ENCODE assay signal across 28 cellular contexts in genomic region chr9:134730011-134730760, GRCh38.
A peak's percentile ranks its signal among the peaks of the same experiment; 100 is the strongest.
DNase-seq lines count a peak whose midpoint lies in the region; ATAC-seq, FAIRE-seq and TF ChIP-seq lines count a peak whose summit lies in the region.
"Had no signal": no experiment of that assay in that cellular context is flagged by ENCODE, and none has a peak within 500 bp of the region (broad histone marks: within the 10 kb centered on the region; RNA-seq: fewer than 3 reads in every experiment).

No MANE protein-coding gene starts in this region.

- no peaks in the 10 kb centered on the region for H3K27me3 Mint-ChIP-seq in chondrocyte (ENCODE audit: low read depth)
- H3K27me3 Mint-ChIP-seq: activated CD4-positive, alpha-beta memory T cell treated with anti-CD3 and anti-CD28 coated beads, Interleukin-2, amount 10 ng/mL, durations not matched to agents 7 days and 5 days; stimulated activated memory B cell treated with anti-CD40 and anti-IgM and Interleukin-4, amounts not matched to agents 10 μg/mL and 1 μg/mL and 100 μg/mL, for 72 hours had no signal

- DNase-seq in chondrocyte (ENCODE audit: low spot score) (no peak), left ventricle myocardium superior (peak; percentile 82), COLO668 (lab: John Stamatoyannopoulos, UW; ENCODE audit: unreplicated experiment) (no peak), D721Med (ENCODE audit: insufficient read length, low spot score) (no peak)
- no peak for DNase-seq in stimulated activated CD4-positive, alpha-beta T cell treated with anti-CD3 and anti-CD28 coated beads, Interleukin-4, amount 100 ng/mL, for 4 hours
- DNase-seq: 8988T; activated CD4-positive, alpha-beta memory T cell treated with anti-CD3 and anti-CD28 coated beads, Interleukin-2, amount 10 ng/mL, durations not matched to agents 7 days and 5 days; activated effector memory CD4-positive, alpha-beta T cell treated with Interleukin-2 at 50 U/mL for 16 hours; activated naive CD8-positive, alpha-beta T cell treated with anti-CD3 and anti-CD28 coated beads, Interleukin-2, amount 10 ng/mL, durations not matched to agents 7 days and 5 days; activated T-cell treated with anti-CD3 and anti-CD28 coated beads for 4 hours; BE2C; foreskin melanocyte; GF-D8; H9; islet precursor cell; lower lobe of right lung; NCI-H1694; NCI-H524; SJCRH30; spleen; stimulated activated CD4-positive, alpha-beta T cell treated with anti-CD3 and anti-CD28 coated beads, Interleukin-2, amount 100 ng/mL, for 48 hours had no signal

- intact Hi-C loops in left ventricle myocardium superior (cut with micrococcal nuclease): no loop called here

- peaks cover 39% of the 10 kb centered on the region for H3K36me3 Mint-ChIP-seq in chondrocyte (ENCODE audit: low read depth)
- H3K36me3 Mint-ChIP-seq: activated naive CD8-positive, alpha-beta T cell treated with anti-CD3 and anti-CD28 coated beads, Interleukin-2, amount 10 ng/mL, durations not matched to agents 7 days and 5 days; stimulated activated memory B cell treated with anti-CD40 and anti-IgM and Interleukin-4, amounts not matched to agents 10 μg/mL and 1 μg/mL and 100 μg/mL, for 72 hours had no signal

- no peak for FAIRE-seq in D721Med (lab: Jason Lieb, UNC)

- no peak overlapping the region for H2AFZ ChIP-seq in ACC112 (ENCODE audit: low read length, unreplicated experiment)

- H3K27ac Mint-ChIP-seq in chondrocyte (ENCODE audit: unreplicated experiment): peak overlapping the region; percentile 81
- H3K27ac Mint-ChIP-seq: activated CD4-positive, alpha-beta memory T cell treated with anti-CD3 and anti-CD28 coated beads, Interleukin-2, amount 10 ng/mL, durations not matched to agents 7 days and 5 days; activated naive CD8-positive, alpha-beta T cell treated with anti-CD3 and anti-CD28 coated beads, Interleukin-2, amount 10 ng/mL, durations not matched to agents 7 days and 5 days; stimulated activated memory B cell treated with anti-CD40 and anti-IgM and Interleukin-4, amounts not matched to agents 10 μg/mL and 1 μg/mL and 100 μg/mL, for 72 hours had no signal

- H3K27me3 ChIP-seq in ACC112 (ENCODE audit: insufficient read depth, low read length): no peaks in the 10 kb centered on the region
- H3K27me3 ChIP-seq in skeletal muscle tissue (ENCODE audit: control insufficient read depth in 3 of 3, insufficient read depth in 3 of 3, low read length in 3 of 3): peaks cover 37 to 75% (median 40%) of the 10 kb centered on the region in 3 donors
- H3K27me3 ChIP-seq: BE2C, SJCRH30 had no signal

- H3K9ac ChIP-seq in skeletal muscle tissue (ENCODE audit: low read depth in 1 of 3, low read length in 3 of 3): peak overlapping the region in 1 of 3 donors; percentile 23

- H3K9me3 ChIP-seq in skeletal muscle tissue (ENCODE audit: control insufficient read depth in 3 of 3, low read length in 3 of 3): no peaks in the 10 kb centered on the region
- H3K9me3 ChIP-seq: BE2C, lower lobe of right lung, prostate gland, SJCRH30, spleen had no signal

- H3K9me3 Mint-ChIP-seq in chondrocyte (ENCODE audit: low read depth): no peaks in the 10 kb centered on the region
- H3K9me3 Mint-ChIP-seq: activated naive CD8-positive, alpha-beta T cell treated with anti-CD3 and anti-CD28 coated beads, Interleukin-2, amount 10 ng/mL, durations not matched to agents 7 days and 5 days; neural crest cell had no signal

- no peak for TF ChIP-seq CTCF in chondrocyte (IDR thresholded peaks at IDR 0.05)
- TF ChIP-seq CTCF in D721Med (IDR thresholded peaks at IDR 0.05; ENCODE audit: insufficient read depth, missing control alignments): no peak

- no peak overlapping the region for H3K4me3 ChIP-seq in ACC112 (ENCODE audit: low read depth, low read length)
- H3K4me3 ChIP-seq in skeletal muscle tissue (ENCODE audit: low read length in 3 of 3): no peak overlapping the region
- H3K4me3 ChIP-seq: lower lobe of right lung, prostate gland, SJCRH30, spleen had no signal

- ATAC-seq in left ventricle myocardium superior (peak; percentile 69), GM18909 (IDR thresholded peaks at IDR 0.05; ENCODE audit: poor library complexity, unreplicated experiment) (no peak)
- ATAC-seq: activated CD4-positive, CD25-positive, alpha-beta regulatory T cell treated with anti-CD3 and anti-CD28 coated beads, Interleukin-2, amount 50 U/mL, for 24 hours; lower lobe of right lung; stimulated activated memory B cell treated with anti-CD40 and anti-IgM and Interleukin-4, amounts not matched to agents 10 μg/mL and 1 μg/mL and 100 μg/mL, for 72 hours had no signal

- H3K36me3 ChIP-seq in ACC112 (ENCODE audit: insufficient read depth, low read length) (peaks cover 38% of the 10 kb centered on the region; the same call in 1 of the 2 replicates), skeletal muscle tissue (ENCODE audit: control insufficient read depth in 3 of 3, insufficient read depth in 3 of 3, low read length in 3 of 3) (peaks cover 0 to 3% (median 0%) of the 10 kb centered on the region in 3 donors)
- H3K36me3 ChIP-seq: BE2C, prostate gland had no signal

- peak overlapping the region; percentile 26; the same call in 1 of the 2 replicates for H3K27ac ChIP-seq in ACC112 (ENCODE audit: low read depth, low read length)
- H3K27ac ChIP-seq in skeletal muscle tissue (ENCODE audit: low read depth, low read length): peak overlapping the region; percentile 36
- H3K27ac ChIP-seq: lower lobe of right lung, prostate gland, SJCRH30, spleen had no signal

- no peak overlapping the region for H3K4me3 Mint-ChIP-seq in chondrocyte (ENCODE audit: unreplicated experiment)
- H3K4me3 Mint-ChIP-seq: activated CD4-positive, alpha-beta memory T cell treated with anti-CD3 and anti-CD28 coated beads, Interleukin-2, amount 10 ng/mL, durations not matched to agents 7 days and 5 days; activated naive CD8-positive, alpha-beta T cell treated with anti-CD3 and anti-CD28 coated beads, Interleukin-2, amount 10 ng/mL, durations not matched to agents 7 days and 5 days; H9; neural crest cell; stimulated activated memory B cell treated with anti-CD40 and anti-IgM and Interleukin-4, amounts not matched to agents 10 μg/mL and 1 μg/mL and 100 μg/mL, for 72 hours had no signal

- peaks cover 34% of the 10 kb centered on the region for H3K79me2 ChIP-seq in ACC112 (ENCODE audit: control insufficient read depth, insufficient read depth, low read length, unreplicated experiment)

- H3K4me1 ChIP-seq in ACC112 (ENCODE audit: control insufficient read depth, insufficient read depth, low read length, unreplicated experiment) (peaks cover 36% of the 10 kb centered on the region), skeletal muscle tissue (ENCODE audit: control insufficient read depth in 3 of 3, insufficient read depth in 3 of 3, low read length in 3 of 3) (peaks cover 20 to 38% (median 20%) of the 10 kb centered on the region in 3 donors)
- H3K4me1 ChIP-seq: prostate gland had no signal

- peaks cover 48% of the 10 kb centered on the region for H3K4me1 Mint-ChIP-seq in chondrocyte (ENCODE audit: low read depth)
- H3K4me1 Mint-ChIP-seq: H9; neural crest cell; stimulated activated memory B cell treated with anti-CD40 and anti-IgM and Interleukin-4, amounts not matched to agents 10 μg/mL and 1 μg/mL and 100 μg/mL, for 72 hours had no signal
